ENCODE assay signal across 1 cellular context in the genomic region with DNA sequence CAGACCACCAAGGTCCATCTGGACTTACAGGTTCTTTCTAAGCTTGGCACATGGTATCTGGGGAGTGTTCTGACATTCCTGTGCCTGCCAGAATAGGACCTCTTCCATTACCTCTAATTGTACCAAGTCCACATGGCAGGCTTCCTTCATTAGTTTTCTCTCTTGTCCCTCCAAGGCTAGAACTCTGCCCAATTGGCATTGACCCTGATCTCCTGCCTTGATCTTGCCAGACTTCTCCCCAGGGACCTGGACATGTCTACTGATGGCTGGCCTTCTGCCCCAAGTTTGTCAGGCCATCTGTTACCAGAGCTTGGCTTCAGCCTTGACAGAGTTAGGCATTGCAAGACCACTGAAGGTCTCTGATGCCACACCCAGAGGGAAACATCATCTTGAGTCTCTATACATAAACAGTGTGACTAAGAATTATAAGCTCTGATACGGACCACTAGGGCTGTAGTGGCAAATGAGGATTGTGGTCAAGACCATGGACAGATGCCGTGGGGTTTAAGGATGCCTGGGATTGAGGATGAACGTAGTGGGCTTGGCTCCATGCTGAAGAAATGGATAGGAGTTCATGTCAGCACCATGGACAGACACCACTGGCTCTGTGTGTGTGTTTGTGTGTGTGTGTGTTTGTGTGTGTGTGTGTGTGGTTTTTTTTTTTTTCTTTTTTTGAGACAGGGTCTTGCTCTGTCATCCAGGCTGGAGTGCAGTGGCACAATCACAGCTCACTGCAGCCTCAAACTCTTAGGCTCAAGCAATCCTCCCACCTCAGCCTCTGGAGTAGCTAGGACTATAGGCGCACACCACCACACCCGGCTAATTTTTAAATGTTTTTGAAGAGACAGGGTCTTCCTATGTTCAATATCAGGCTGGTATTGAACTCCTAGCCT.
TF ChIP-seq lines count a peak whose summit lies in the region.

No MANE protein-coding gene starts in this region.

TF ChIP-seq in liver, 16 proteins besides CTCF, POLR2A, EP300 and RAD21:
- TF ChIP-seq, protein P1, sequence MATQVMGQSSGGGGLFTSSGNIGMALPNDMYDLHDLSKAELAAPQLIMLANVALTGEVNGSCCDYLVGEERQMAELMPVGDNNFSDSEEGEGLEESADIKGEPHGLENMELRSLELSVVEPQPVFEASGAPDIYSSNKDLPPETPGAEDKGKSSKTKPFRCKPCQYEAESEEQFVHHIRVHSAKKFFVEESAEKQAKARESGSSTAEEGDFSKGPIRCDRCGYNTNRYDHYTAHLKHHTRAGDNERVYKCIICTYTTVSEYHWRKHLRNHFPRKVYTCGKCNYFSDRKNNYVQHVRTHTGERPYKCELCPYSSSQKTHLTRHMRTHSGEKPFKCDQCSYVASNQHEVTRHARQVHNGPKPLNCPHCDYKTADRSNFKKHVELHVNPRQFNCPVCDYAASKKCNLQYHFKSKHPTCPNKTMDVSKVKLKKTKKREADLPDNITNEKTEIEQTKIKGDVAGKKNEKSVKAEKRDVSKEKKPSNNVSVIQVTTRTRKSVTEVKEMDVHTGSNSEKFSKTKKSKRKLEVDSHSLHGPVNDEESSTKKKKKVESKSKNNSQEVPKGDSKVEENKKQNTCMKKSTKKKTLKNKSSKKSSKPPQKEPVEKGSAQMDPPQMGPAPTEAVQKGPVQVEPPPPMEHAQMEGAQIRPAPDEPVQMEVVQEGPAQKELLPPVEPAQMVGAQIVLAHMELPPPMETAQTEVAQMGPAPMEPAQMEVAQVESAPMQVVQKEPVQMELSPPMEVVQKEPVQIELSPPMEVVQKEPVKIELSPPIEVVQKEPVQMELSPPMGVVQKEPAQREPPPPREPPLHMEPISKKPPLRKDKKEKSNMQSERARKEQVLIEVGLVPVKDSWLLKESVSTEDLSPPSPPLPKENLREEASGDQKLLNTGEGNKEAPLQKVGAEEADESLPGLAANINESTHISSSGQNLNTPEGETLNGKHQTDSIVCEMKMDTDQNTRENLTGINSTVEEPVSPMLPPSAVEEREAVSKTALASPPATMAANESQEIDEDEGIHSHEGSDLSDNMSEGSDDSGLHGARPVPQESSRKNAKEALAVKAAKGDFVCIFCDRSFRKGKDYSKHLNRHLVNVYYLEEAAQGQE (IDR thresholded peaks at IDR 0.05) = peak; percentile 98
- TF ChIP-seq TAF1 (conservative IDR thresholded peaks at IDR 0.05) = no peak
